9 cellular contexts compared by ENCODE assay signal in the genomic region with DNA sequence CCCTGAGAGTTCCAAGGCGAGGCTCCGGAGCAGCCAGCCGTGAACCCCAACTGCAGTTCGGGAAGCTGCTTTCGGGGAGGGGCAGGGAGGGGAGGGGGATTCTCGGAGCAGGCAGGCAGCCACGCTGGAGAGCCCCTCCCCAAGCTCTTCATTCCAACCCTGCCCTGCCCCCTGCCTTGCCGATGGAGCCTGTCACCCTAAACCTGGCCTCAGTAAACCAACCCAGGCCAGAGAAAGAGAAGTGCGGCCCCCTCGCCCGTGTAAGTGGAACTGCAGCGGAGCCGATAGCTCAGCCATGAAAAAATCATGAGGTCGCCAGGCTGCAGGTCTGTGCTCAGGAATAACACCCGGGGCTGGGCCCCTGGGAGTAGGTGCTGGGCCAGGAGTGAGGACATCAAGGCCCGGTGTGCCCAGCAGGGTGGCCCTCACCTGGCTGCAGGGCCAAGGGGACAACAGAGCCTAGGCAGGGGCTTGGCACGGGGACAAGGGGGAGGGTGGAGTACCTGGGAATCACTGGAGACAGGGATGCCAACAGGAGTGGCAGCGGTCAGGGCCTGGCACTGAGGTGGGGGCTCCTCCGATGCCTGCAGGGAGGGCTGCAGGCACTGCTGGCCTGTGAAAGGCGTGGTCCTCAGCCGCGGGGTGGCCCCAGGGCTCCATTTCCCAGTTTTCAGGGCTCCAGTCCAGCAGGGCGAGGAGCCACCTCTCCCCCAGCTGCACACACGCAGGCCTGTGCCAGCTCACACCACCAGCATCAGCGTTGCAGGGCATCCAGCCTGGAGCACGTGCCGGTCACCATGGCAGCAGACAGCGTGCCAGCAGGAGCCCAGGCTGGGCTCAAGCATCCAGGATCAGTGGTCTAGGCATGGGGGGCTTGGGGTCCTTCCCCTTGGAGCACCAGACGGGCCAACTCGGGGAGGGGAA. TPM values are rescaled to one million over a fixed set of nuclear protein-coding genes. Genes with fewer than 3 reads are reported as not detected.
DNase-seq lines count a peak whose midpoint lies in the region; ATAC-seq and TF ChIP-seq lines count a peak whose summit lies in the region.
"Had no signal": no experiment of that assay in that cellular context is flagged by ENCODE, and none has a peak within 500 bp of the region (broad histone marks: within the 10 kb centered on the region; RNA-seq: fewer than 3 reads in every experiment).

No MANE protein-coding gene starts in this region.

- no peak for ATAC-seq in activated CD4-positive, alpha-beta T cell treated with anti-CD3 and anti-CD28 coated beads for 36 hours
- ATAC-seq in HG02678 (IDR thresholded peaks at IDR 0.05; ENCODE audit: unreplicated experiment) (no peak), HG03159 (IDR thresholded peaks at IDR 0.05; ENCODE audit: unreplicated experiment) (no peak)
- ATAC-seq: T-helper 17 cell had no signal

- peaks cover 3% of the 10 kb centered on the region for H3K4me1 Mint-ChIP-seq in endothelial cell (ENCODE audit: unreplicated experiment)
- H3K4me1 Mint-ChIP-seq in activated CD4-positive, alpha-beta T cell treated with anti-CD3 and anti-CD28 coated beads for 36 hours: no peaks in the 10 kb centered on the region

- H3K27ac Mint-ChIP-seq in endothelial cell (ENCODE audit: unreplicated experiment): no peak overlapping the region
- no peak overlapping the region for H3K27ac Mint-ChIP-seq in activated CD4-positive, alpha-beta T cell treated with anti-CD3 and anti-CD28 coated beads for 36 hours
- H3K27ac Mint-ChIP-seq: T-helper 17 cell had no signal

- H3K9me3 Mint-ChIP-seq in endothelial cell (ENCODE audit: unreplicated experiment): no peaks in the 10 kb centered on the region
- H3K9me3 Mint-ChIP-seq in activated CD4-positive, alpha-beta T cell treated with anti-CD3 and anti-CD28 coated beads for 36 hours (ENCODE audit: low read depth): no peaks in the 10 kb centered on the region

- DNase-seq in GM12864 (ENCODE audit: low read depth) (no peak), NCI-H2196 (lab: John Stamatoyannopoulos, UW; ENCODE audit: unreplicated experiment) (peak; percentile 98), endothelial cell (ENCODE audit: low spot score) (peak; percentile 66), occipital lobe (lab: John Stamatoyannopoulos, UW) (peak; percentile 32), DMS53 (lab: John Stamatoyannopoulos, UW) (no peak)
- no peak for DNase-seq in activated CD4-positive, alpha-beta T cell treated with anti-CD3 and anti-CD28 coated beads for 36 hours

- POLR2A ChIA-PET in activated CD4-positive, alpha-beta T cell treated with anti-CD3 and anti-CD28 coated beads for 36 hours (lab: Charles Lee): no interaction called here

- H3K4me3 Mint-ChIP-seq in endothelial cell (ENCODE audit: unreplicated experiment): no peak overlapping the region
- H3K4me3 Mint-ChIP-seq in activated CD4-positive, alpha-beta T cell treated with anti-CD3 and anti-CD28 coated beads for 36 hours: no peak overlapping the region
- H3K4me3 Mint-ChIP-seq: T-helper 17 cell had no signal

- TF ChIP-seq CTCF in GM12864 (IDR thresholded peaks at IDR 0.05; ENCODE audit: low read depth, low read length, missing control alignments) (peak; percentile 24), endothelial cell (IDR thresholded peaks at IDR 0.05; ENCODE audit: unreplicated experiment) (peak; percentile 30)

- peaks cover 10% of the 10 kb centered on the region for H3K27me3 Mint-ChIP-seq in endothelial cell (ENCODE audit: unreplicated experiment)
- H3K27me3 Mint-ChIP-seq in activated CD4-positive, alpha-beta T cell treated with anti-CD3 and anti-CD28 coated beads for 36 hours: peaks cover 3% of the 10 kb centered on the region

- no peak overlapping the region for H3K4me3 ChIP-seq in GM12864 (ENCODE audit: low read depth, low read length)

- CTCF ChIA-PET in activated CD4-positive, alpha-beta T cell treated with anti-CD3 and anti-CD28 coated beads for 36 hours (lab: Charles Lee): interaction anchor here (0.7 kb wide), 1 partner anchor 111 kb away, joined by 3 read pairs; no protein-coding TSS in a partner anchor

- peaks cover 4% of the 10 kb centered on the region for H3K36me3 Mint-ChIP-seq in endothelial cell (ENCODE audit: low read depth, unreplicated experiment)
- no peaks in the 10 kb centered on the region for H3K36me3 Mint-ChIP-seq in activated CD4-positive, alpha-beta T cell treated with anti-CD3 and anti-CD28 coated beads for 36 hours (ENCODE audit: low read depth)

- intact Hi-C loops in activated CD4-positive, alpha-beta T cell treated with anti-CD3 and anti-CD28 coated beads for 36 hours (cut with DNase I, micrococcal nuclease): no loop called here

RNA-seq across cellular contexts. Expression of a gene that starts 4.8 kb away (rescaled TPM):
- total RNA-seq in endothelial cell (ENCODE audit: unreplicated experiment) (1.5 TPM), occipital lobe (5.6 TPM)
- under 1 TPM; 0.23 to 0.58 TPM for total RNA-seq in activated CD4-positive, alpha-beta T cell treated with anti-CD3 and anti-CD28 coated beads for 36 hours

RNA-seq across cellular contexts. Expression of a gene that starts 10.8 kb away (rescaled TPM):
- total RNA-seq in endothelial cell (ENCODE audit: unreplicated experiment) (4,184 TPM), occipital lobe (3,469 TPM)
- 1,000 to 10,000 TPM; 4,119 to 5,987 TPM for total RNA-seq in activated CD4-positive, alpha-beta T cell treated with anti-CD3 and anti-CD28 coated beads for 36 hours

RNA-seq across cellular contexts. Expression of a gene that starts 28.8 kb away (rescaled TPM):
- 40.6 TPM for total RNA-seq in endothelial cell (ENCODE audit: unreplicated experiment)
- total RNA-seq in occipital lobe: 24.2 TPM
- total RNA-seq in activated CD4-positive, alpha-beta T cell treated with anti-CD3 and anti-CD28 coated beads for 36 hours: 10 to 100 TPM; 30.4 to 39.3 TPM

Comparison
In these comparisons a context has a peak if more than half of its experiments do, and no peak if none do; other contexts are left out.
1. DNase-seq: peak in NCI-H2196 (single experiment), endothelial cell (single experiment) and occipital lobe (single experiment); none in GM12864 (single experiment), activated CD4-positive, alpha-beta T cell treated with anti-CD3 and anti-CD28 coated beads for 36 hours (single experiment) and DMS53 (single experiment).